In genomic region chrX:7385131-7385530, GRCh38 we compare ENCODE assay signal across 8 cellular contexts.
"Had no signal": no experiment of that assay in that cellular context is flagged by ENCODE, and none has a peak within 500 bp of the region (broad histone marks: within the 10 kb centered on the region; RNA-seq: fewer than 3 reads in every experiment).

No MANE protein-coding gene starts in this region.

- H3K4me2 ChIP-seq: GM23338, KMS-11 had no signal

- H3K27ac ChIP-seq: KMS-11 had no signal

- H3K9ac ChIP-seq: KMS-11 had no signal

- ATAC-seq: GM23338 had no signal

- H3K4me3 ChIP-seq: GM23338 had no signal

- H3K27ac Mint-ChIP-seq: GM23338, H9 had no signal

- DNase-seq: H9, HCEC 1CT, KBM-7 had no signal

- H2AFZ ChIP-seq: GM23338 had no signal

- H3K4me1 Mint-ChIP-seq: GM23338, H9 had no signal

- FAIRE-seq: H1, H54, HTR-8/SVneo had no signal

- H3K9me3 Mint-ChIP-seq: GM23338, H9 had no signal

- H3K4me3 Mint-ChIP-seq: GM23338, H9 had no signal
